23 cellular contexts compared by ENCODE assay signal in the genomic region with DNA sequence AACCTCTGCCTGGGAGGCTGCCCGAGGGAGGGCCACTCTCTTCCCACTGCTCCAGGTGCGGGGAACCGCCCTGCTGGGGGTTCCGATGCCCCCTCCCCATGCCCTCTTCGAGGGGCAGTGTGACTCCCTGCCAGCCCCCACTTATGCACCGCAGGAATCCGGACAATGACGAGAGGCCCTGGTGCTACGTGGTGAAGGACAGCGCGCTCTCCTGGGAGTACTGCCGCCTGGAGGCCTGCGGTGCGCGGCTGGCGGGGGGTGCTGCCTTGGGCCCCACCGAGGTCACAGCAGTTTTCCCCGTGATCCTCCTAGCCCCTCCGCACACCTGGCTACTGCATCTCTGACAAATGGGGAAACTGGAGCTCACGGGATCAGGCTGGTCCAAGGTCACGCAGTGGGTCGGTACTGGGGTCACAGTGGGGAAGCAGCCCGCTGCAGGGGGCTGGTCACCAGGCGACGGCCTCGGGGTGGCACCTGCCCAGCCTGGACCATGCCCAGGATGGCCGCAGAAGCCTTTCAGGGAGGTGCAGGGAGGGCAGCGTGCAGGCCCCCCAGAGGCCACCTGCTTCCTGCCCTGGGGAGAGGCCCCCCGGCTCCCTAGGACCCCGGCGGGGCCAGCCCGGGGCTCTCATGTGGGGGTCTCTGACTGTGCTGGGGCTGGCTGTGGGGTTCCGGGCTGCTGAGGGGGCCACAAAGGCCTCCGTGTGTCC. TPM values are rescaled to one million over a fixed set of nuclear protein-coding genes. Genes with fewer than 3 reads are reported as not detected.
A peak's percentile ranks its signal among the peaks of the same experiment; 100 is the strongest.
DNase-seq lines count a peak whose midpoint lies in the region; FAIRE-seq and TF ChIP-seq lines count a peak whose summit lies in the region.
"Had no signal": no experiment of that assay in that cellular context is flagged by ENCODE, and none has a peak within 500 bp of the region (broad histone marks: within the 10 kb centered on the region; RNA-seq: fewer than 3 reads in every experiment).

No MANE protein-coding gene starts in this region.

- H3K27me3 ChIP-seq in breast epithelium (no peaks in the 10 kb centered on the region), H7 (ENCODE audit: control insufficient read depth, insufficient read depth, low read length) (no peaks in the 10 kb centered on the region), osteoblast (ENCODE audit: insufficient read depth, low read length) (no peaks in the 10 kb centered on the region)
- H3K27me3 ChIP-seq: BLaER1, SJCRH30 had no signal

- no peak for FAIRE-seq in kidney (lab: Jason Lieb, UNC)
- FAIRE-seq: A204.1, H54, RCC 7860 had no signal

- no peaks in the 10 kb centered on the region for H3K9me3 ChIP-seq in breast epithelium
- H3K9me3 ChIP-seq in kidney (ENCODE audit: control insufficient read depth in 1 of 2, low read length in 2 of 2): no peaks in the 10 kb centered on the region
- no peaks in the 10 kb centered on the region for H3K9me3 ChIP-seq in osteoblast (ENCODE audit: low read depth, low read length)
- H3K9me3 ChIP-seq: BLaER1, SJCRH30 had no signal

- H3K27ac ChIP-seq in breast epithelium (no peak overlapping the region), kidney (ENCODE audit: low read depth in 2 of 2, low read length in 2 of 2) (no peak overlapping the region), osteoblast (ENCODE audit: low read depth, low read length) (no peak overlapping the region)
- H3K27ac ChIP-seq: BLaER1, SJCRH30 had no signal

- H2AFZ ChIP-seq in osteoblast (ENCODE audit: low read length): no peak overlapping the region

- no peaks in the 10 kb centered on the region for H3K36me3 Mint-ChIP-seq in MCF 10A (ENCODE audit: insufficient read depth, unreplicated experiment)
- H3K36me3 Mint-ChIP-seq: CD4-positive, CD25-positive, alpha-beta regulatory T cell had no signal

- no peak overlapping the region for H3K27ac Mint-ChIP-seq in MCF 10A (ENCODE audit: low read depth, unreplicated experiment)
- H3K27ac Mint-ChIP-seq: CD4-positive, CD25-positive, alpha-beta regulatory T cell had no signal

- no TSS peak for BruUV-seq in MCF 10A (replicated peaks; lab: Mats Ljungman, UMichigan)

- DNase-seq in MCF 10A (ENCODE audit: unreplicated experiment) (no peak), breast epithelium (ENCODE audit: low spot score in 2 of 2) (no peak), H7 (peak; percentile 73), kidney (peak; percentile 64), osteoblast (ENCODE audit: insufficient read length, low spot score, missing footprints) (peak; percentile 80), cortex of kidney (lab: John Stamatoyannopoulos, UW) (no peak), GM03348 (ENCODE audit: low spot score) (no peak)
- DNase-seq: CD4-positive, CD25-positive, alpha-beta regulatory T cell; KG1; NCI-H1048; NCI-H1417; NCI-H187; NCI-H2081 treated with DMSO at 0.1 percent for 48 hours; NCI-H2171; NCI-H226; NCI-H510A treated with DMSO at 0.1 percent for 48 hours; SJCRH30 had no signal

- H3K4me1 ChIP-seq in breast epithelium: peaks cover 0 to 2% of the 10 kb centered on the region in 2 donors
- H3K4me1 ChIP-seq in kidney (ENCODE audit: control insufficient read depth in 1 of 2, insufficient read depth in 1 of 2, low read depth in 1 of 2, low read length in 2 of 2): peaks cover 0 to 2% of the 10 kb centered on the region in 2 donors
- no peaks in the 10 kb centered on the region for H3K4me1 ChIP-seq in osteoblast (ENCODE audit: insufficient read depth, low read length)

- no peaks in the 10 kb centered on the region for H3K79me2 ChIP-seq in osteoblast (ENCODE audit: insufficient read depth, low read length)

- no peak for TF ChIP-seq POLR2A in breast epithelium (IDR thresholded peaks at IDR 0.05)

- peaks cover 6% of the 10 kb centered on the region for H3K4me1 Mint-ChIP-seq in MCF 10A (ENCODE audit: insufficient read depth, unreplicated experiment)
- H3K4me1 Mint-ChIP-seq: CD4-positive, CD25-positive, alpha-beta regulatory T cell had no signal

- H3K9ac ChIP-seq in kidney (ENCODE audit: low read length in 2 of 2): no peak overlapping the region
- H3K9ac ChIP-seq: BLaER1 had no signal

- no peak overlapping the region for H3K4me3 Mint-ChIP-seq in MCF 10A (ENCODE audit: unreplicated experiment)
- H3K4me3 Mint-ChIP-seq: CD4-positive, CD25-positive, alpha-beta regulatory T cell had no signal

- H3K9me3 Mint-ChIP-seq in MCF 10A (ENCODE audit: unreplicated experiment): no peaks in the 10 kb centered on the region
- H3K9me3 Mint-ChIP-seq: CD4-positive, CD25-positive, alpha-beta regulatory T cell had no signal

- H3K4me3 ChIP-seq in breast epithelium (no peak overlapping the region), H7 (ENCODE audit: insufficient read depth, low read depth, low read length) (no peak overlapping the region), kidney (ENCODE audit: low read length in 2 of 2) (no peak overlapping the region), osteoblast (ENCODE audit: insufficient read depth, low read length) (no peak overlapping the region)
- H3K4me3 ChIP-seq: BLaER1, SJCRH30 had no signal

- H4K20me1 ChIP-seq in osteoblast (ENCODE audit: insufficient read depth, low read length): no peaks in the 10 kb centered on the region
- H4K20me1 ChIP-seq: BLaER1 had no signal

- intact Hi-C loops in MCF 10A (cut with micrococcal nuclease): no loop called here
- intact Hi-C loops in breast epithelium (cut with DNase I; ENCODE audit: low total_unique reads): no loop called here
- intact Hi-C loops in kidney (cut with DNase I): loop anchor here (10.0 kb wide), 1 partner anchor 100 kb away; no protein-coding TSS in a partner anchor

- CTCF ChIA-PET in MCF 10A (lab: Yijun Ruan, JAX): interaction anchor here (0.6 to 2.2 kb wide), 4 partner anchors 70 to 117 kb away, joined by 3 to 13 read pairs (median 4); no protein-coding TSS in a partner anchor

- POLR2A ChIA-PET in MCF 10A (lab: Yijun Ruan, JAX): no interaction called here

- TF ChIP-seq CTCF in MCF 10A (IDR thresholded peaks at IDR 0.05; ENCODE audit: unreplicated experiment): peak; percentile 4
- TF ChIP-seq CTCF in breast epithelium (IDR thresholded peaks at IDR 0.05): no peak
- no peak for TF ChIP-seq CTCF in kidney (IDR thresholded peaks at IDR 0.05; ENCODE audit: borderline replicate concordance, extremely low read depth, insufficient read depth)
- TF ChIP-seq CTCF in osteoblast (IDR thresholded peaks at IDR 0.05; ENCODE audit: extremely low read depth, low read depth, low read length): no peak

- H3K36me3 ChIP-seq in breast epithelium (no peaks in the 10 kb centered on the region), H7 (replicated peaks; ENCODE audit: control insufficient read depth, insufficient read depth, low read length) (no peaks in the 10 kb centered on the region), kidney (ENCODE audit: control insufficient read depth in 1 of 2, insufficient read depth in 2 of 2, low read length in 2 of 2) (no peaks in the 10 kb centered on the region), osteoblast (ENCODE audit: insufficient read depth, low read length) (no peaks in the 10 kb centered on the region)
- H3K36me3 ChIP-seq: BLaER1, SJCRH30 had no signal

- no peak overlapping the region for H3K4me2 ChIP-seq in osteoblast (ENCODE audit: insufficient read depth, low read length)
- H3K4me2 ChIP-seq: BLaER1 had no signal

- no peaks in the 10 kb centered on the region for H3K27me3 Mint-ChIP-seq in MCF 10A (ENCODE audit: insufficient read depth, unreplicated experiment)
- H3K27me3 Mint-ChIP-seq: CD4-positive, CD25-positive, alpha-beta regulatory T cell had no signal

RNA-seq across cellular contexts. Expression of a gene that starts 3.5 kb away (rescaled TPM):
- total RNA-seq in MCF 10A (2022) (0.28 TPM in 1 of 2 replicates, not detected in the other), breast epithelium (1 to 10 TPM in 1 of 3 donors, under 1 TPM in 1, not detected in 1; 0.59 to 1.3 TPM), kidney (1.6 TPM), osteoblast (not detected in 2 replicates)
- total RNA-seq in H7 (2014; rRNA removed; shearing (Covaris generic)): 0.03 and 1.1 TPM in 2 replicates
- polyA plus RNA-seq in kidney (ENCODE audit: insufficient read depth, low read depth, low replicate concordance): 0.86 TPM
- total RNA-seq: CD4-positive, CD25-positive, alpha-beta regulatory T cell; HT1080 had no signal
- polyA plus RNA-seq: AG04450 had no signal

RNA-seq across cellular contexts. Expression of a gene that starts 17.8 kb away (rescaled TPM):
- total RNA-seq in MCF 10A (2022) (1.1 and 5.3 TPM in 2 replicates), breast epithelium (1 to 10 TPM in 2 of 3 donors, not detected in 1; 1.3 to 3.5 TPM), kidney (7.0 TPM), osteoblast (not detected in 2 replicates)
- total RNA-seq in H7 (2014; rRNA removed; shearing (Covaris generic)): 0.22 and 0.73 TPM in 2 replicates
- polyA plus RNA-seq in kidney (ENCODE audit: insufficient read depth, low read depth, low replicate concordance): 1.2 TPM
- total RNA-seq: CD4-positive, CD25-positive, alpha-beta regulatory T cell; HT1080 had no signal
- polyA plus RNA-seq: AG04450 had no signal

Comparison
In these comparisons a context has a peak if more than half of its experiments do, and no peak if none do; other contexts are left out.
1. DNase-seq: peak in H7 (single experiment), kidney (single experiment) and osteoblast (single experiment); none in MCF 10A (single experiment), breast epithelium (0 of 2), cortex of kidney (single experiment) and GM03348 (single experiment).